ENCODE assay signal across 19 cellular contexts in the genomic region with DNA sequence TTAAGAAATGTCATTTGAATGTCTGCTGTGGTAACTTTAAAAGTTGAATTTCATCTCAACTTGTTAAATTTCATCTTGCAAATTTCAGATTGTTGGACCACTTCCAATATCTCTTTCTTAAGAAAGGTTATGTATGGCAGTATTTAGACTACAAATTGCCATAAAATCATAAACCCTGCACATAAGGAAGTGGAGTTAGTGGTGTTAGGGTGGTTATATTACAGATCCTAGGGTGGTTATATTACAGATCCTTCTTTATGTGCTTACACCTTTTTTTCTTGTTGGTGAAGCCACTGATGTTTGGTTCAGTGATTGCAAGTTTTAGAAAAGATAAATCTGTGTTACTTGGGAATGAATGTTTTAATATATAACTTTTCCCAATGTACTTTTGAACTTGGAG.
"Had no signal": no experiment of that assay in that cellular context is flagged by ENCODE, and none has a peak within 500 bp of the region (broad histone marks: within the 10 kb centered on the region; RNA-seq: fewer than 3 reads in every experiment).

No MANE protein-coding gene starts in this region.

- ATAC-seq: heart right ventricle; left lobe of liver; natural killer cell treated with Interleukin-12 subunit alpha and Interleukin-12 subunit beta and Interleukin-15 and Interleukin-18, amount 100 ng/mL, for 72 hours; psoas muscle; right lobe of liver; stimulated activated naive B cell treated with anti-CD40 and anti-IgM and Interleukin-4, amounts not matched to agents 10 μg/mL and 1 μg/mL and 100 μg/mL, for 72 hours had no signal

- H3K36me3 Mint-ChIP-seq: natural killer cell treated with Interleukin-12 subunit alpha and Interleukin-12 subunit beta and Interleukin-15 and Interleukin-18, amount 100 ng/mL, for 72 hours had no signal

- H3K27ac Mint-ChIP-seq: natural killer cell treated with Interleukin-12 subunit alpha and Interleukin-12 subunit beta and Interleukin-15 and Interleukin-18, amount 100 ng/mL, for 72 hours; stimulated activated naive B cell treated with anti-CD40 and anti-IgM and Interleukin-4, amounts not matched to agents 10 μg/mL and 1 μg/mL and 100 μg/mL, for 72 hours had no signal

- DNase-seq: cortex of kidney; dorsolateral prefrontal cortex; effector CD8-positive, alpha-beta T cell; heart right ventricle; hypothalamus; kidney glomerular epithelial cell; psoas muscle; retina; right lobe of liver; stimulated activated CD4-positive, alpha-beta T cell treated with anti-CD3 and anti-CD28 coated beads, Interleukin-4, amount 100 ng/mL, for 24 hours; stimulated activated naive B cell treated with anti-CD40 and anti-IgM and Interleukin-4, amounts not matched to agents 10 μg/mL and 1 μg/mL and 100 μg/mL, for 72 hours; stomach; substantia nigra; transverse colon had no signal

- H3K27me3 ChIP-seq: dorsolateral prefrontal cortex, heart right ventricle, right lobe of liver, stomach had no signal

- H3K4me3 ChIP-seq: dorsolateral prefrontal cortex, heart right ventricle, psoas muscle, right lobe of liver, stomach, thoracic aorta, transverse colon had no signal

- FAIRE-seq: frontal cortex, islet of Langerhans had no signal

- H3K9me3 ChIP-seq: heart right ventricle, psoas muscle, right lobe of liver, stomach, thoracic aorta, transverse colon had no signal

- H3K4me3 Mint-ChIP-seq: natural killer cell treated with Interleukin-12 subunit alpha and Interleukin-12 subunit beta and Interleukin-15 and Interleukin-18, amount 100 ng/mL, for 72 hours; stimulated activated naive B cell treated with anti-CD40 and anti-IgM and Interleukin-4, amounts not matched to agents 10 μg/mL and 1 μg/mL and 100 μg/mL, for 72 hours had no signal

- H3K27ac ChIP-seq: dorsolateral prefrontal cortex, heart right ventricle, psoas muscle, right lobe of liver, stomach, thoracic aorta, transverse colon had no signal

- H3K27me3 Mint-ChIP-seq: stimulated activated naive B cell treated with anti-CD40 and anti-IgM and Interleukin-4, amounts not matched to agents 10 μg/mL and 1 μg/mL and 100 μg/mL, for 72 hours had no signal

- H3K4me1 ChIP-seq: right lobe of liver had no signal

- H3K36me3 ChIP-seq: right lobe of liver, stomach, thoracic aorta, transverse colon had no signal

- H3K9me3 Mint-ChIP-seq: natural killer cell treated with Interleukin-12 subunit alpha and Interleukin-12 subunit beta and Interleukin-15 and Interleukin-18, amount 100 ng/mL, for 72 hours; stimulated activated naive B cell treated with anti-CD40 and anti-IgM and Interleukin-4, amounts not matched to agents 10 μg/mL and 1 μg/mL and 100 μg/mL, for 72 hours had no signal
